ENCODE assay signal across 8 cellular contexts in the genomic region with DNA sequence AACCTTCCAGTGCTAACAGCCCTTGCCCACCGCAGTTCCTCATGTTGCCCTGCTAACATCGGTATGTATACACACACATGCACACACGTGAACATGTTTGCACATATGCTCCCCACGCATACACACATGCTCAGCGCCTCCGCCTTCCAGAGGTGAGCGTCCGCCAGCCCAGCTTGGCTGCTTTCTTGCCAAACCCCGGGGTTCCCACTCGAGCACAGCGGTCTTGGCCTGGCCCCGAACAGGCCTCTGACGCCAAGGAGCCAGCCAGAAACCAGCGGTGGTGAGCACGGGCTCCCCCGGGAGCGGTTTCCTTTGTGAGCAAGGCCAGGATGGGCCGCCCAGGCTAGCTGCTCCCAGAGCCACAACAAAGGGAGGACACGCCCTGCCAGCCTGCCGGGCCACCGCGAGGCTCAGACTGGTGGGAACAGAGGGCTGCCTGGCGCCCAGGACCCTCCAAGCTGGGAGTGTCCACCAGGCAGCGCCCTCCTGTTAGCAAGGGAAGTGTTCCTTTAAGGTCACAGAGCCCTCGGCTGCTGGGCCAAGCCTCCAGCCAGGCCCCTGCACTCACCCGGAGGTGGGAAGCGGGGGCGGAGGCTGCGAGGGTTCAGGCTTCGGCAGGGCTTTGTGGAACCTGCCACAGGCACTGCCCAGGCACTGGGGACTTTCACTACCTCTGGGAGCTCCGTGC.
DNase-seq lines count a peak whose midpoint lies in the region; ATAC-seq, FAIRE-seq and TF ChIP-seq lines count a peak whose summit lies in the region.

No MANE protein-coding gene starts in this region.

- in situ Hi-C loops in IMR-90 (cut with MboI; ENCODE audit: low sequenced_read_pairs), result loop anchor here (5.0 kb wide), 1 partner anchor 202 kb away; no protein-coding TSS in a partner anchor

- TF ChIP-seq CTCF in IMR-90 (conservative IDR thresholded peaks at IDR 0.05; ENCODE audit: low read depth, low read length) (no peak), astrocyte (IDR thresholded peaks at IDR 0.05; ENCODE audit: insufficient read depth, low read depth, low read length) (no peak)

- CTCF ChIA-PET in IMR-90 (lab: Yijun Ruan, JAX), result interaction anchor here (2.3 kb wide), 1 partner anchor 204 kb away, joined by 7 read pairs; no protein-coding TSS in a partner anchor

- H3K56ac ChIP-seq in IMR-90 (ENCODE audit: extremely low read depth, insufficient read depth, low read length), result no peak overlapping the region

- peaks cover 3% of the 10 kb centered on the region for H3K36me3 Mint-ChIP-seq in astrocyte (ENCODE audit: low read depth, unreplicated experiment)

- H3K4me1 Mint-ChIP-seq in astrocyte (ENCODE audit: low read depth, unreplicated experiment), result peaks cover 11% of the 10 kb centered on the region

- no peaks in the 10 kb centered on the region for H3K9me1 ChIP-seq in IMR-90 (ENCODE audit: insufficient read depth, low read length)

- H3K9me3 ChIP-seq in IMR-90 (ENCODE audit: control insufficient read depth, insufficient read depth, low read length), result peaks cover 4% of the 10 kb centered on the region
- peaks cover 5% of the 10 kb centered on the region for H3K9me3 ChIP-seq in astrocyte (ENCODE audit: insufficient read depth, low read depth, low read length)
- no peaks in the 10 kb centered on the region for H3K9me3 ChIP-seq in stomach smooth muscle (ENCODE audit: control insufficient read depth in 2 of 2, low read length in 2 of 2)

- BruUV-seq in IMR-90 (replicated peaks; lab: Mats Ljungman, UMichigan), result no TSS peak

- no peak overlapping the region for H3K9ac ChIP-seq in IMR-90 (ENCODE audit: low read depth, low read length)
- H3K9ac ChIP-seq in astrocyte (ENCODE audit: low read length), result peak overlapping the region; percentile 32
- no peak overlapping the region for H3K9ac ChIP-seq in stomach smooth muscle (ENCODE audit: low read length in 2 of 2)

- H2AFZ ChIP-seq in IMR-90 (replicated peaks; ENCODE audit: low read length, poor library complexity) (peak overlapping the region; percentile 83), astrocyte (ENCODE audit: low read depth, low read length) (peak overlapping the region; percentile 70)

- H3K27ac ChIP-seq in IMR-90 (ENCODE audit: insufficient read depth, low read length) (no peak overlapping the region), astrocyte (ENCODE audit: low read depth, low read length) (peak overlapping the region; percentile 11), stomach smooth muscle (ENCODE audit: low read length) (peak overlapping the region; percentile 31)

- H3K18ac ChIP-seq in IMR-90 (ENCODE audit: low read depth, low read length), result no peak overlapping the region

- H3K4me1 ChIP-seq in IMR-90 (ENCODE audit: control insufficient read depth, insufficient read depth, low read length) (no peaks in the 10 kb centered on the region), astrocyte (ENCODE audit: insufficient read depth, low read length) (peaks cover 10% of the 10 kb centered on the region), stomach smooth muscle (ENCODE audit: control insufficient read depth, insufficient read depth, low read length) (peaks cover 10% of the 10 kb centered on the region)

- H3K14ac ChIP-seq in IMR-90 (replicated peaks; ENCODE audit: low read depth, low read length), result no peak overlapping the region

- H3K27ac Mint-ChIP-seq in astrocyte (ENCODE audit: unreplicated experiment), result no peak overlapping the region

- no peak overlapping the region for H4K91ac ChIP-seq in IMR-90 (ENCODE audit: insufficient read depth, low read depth, low read length)

- peak overlapping the region; percentile 62 for H2AK5ac ChIP-seq in IMR-90 (ENCODE audit: low read depth, low read length)

- ATAC-seq in IMR-90 (ENCODE audit: low read depth) (no peak; the same call in 1 of the 2 replicates), GM18502 (IDR thresholded peaks at IDR 0.05; ENCODE audit: poor library complexity, unreplicated experiment) (no peak), HG02840 (IDR thresholded peaks at IDR 0.05; ENCODE audit: low FRiP score, unreplicated experiment) (no peak)

- H2BK20ac ChIP-seq in IMR-90 (ENCODE audit: low read depth, low read length), result no peak overlapping the region

- no peaks in the 10 kb centered on the region; the same call in 1 of the 2 replicates for H3K27me3 ChIP-seq in IMR-90 (ENCODE audit: control insufficient read depth, insufficient read depth, low read length)
- no peaks in the 10 kb centered on the region for H3K27me3 ChIP-seq in astrocyte (ENCODE audit: insufficient read depth, low read length)
- H3K27me3 ChIP-seq in stomach smooth muscle (ENCODE audit: control insufficient read depth in 1 of 2, insufficient read depth in 2 of 2, low read length in 2 of 2), result peaks cover 0 to 3% of the 10 kb centered on the region in 2 donors

- H4K8ac ChIP-seq in IMR-90 (ENCODE audit: low read depth in 2 of 2, low read length in 2 of 2), result no peak overlapping the region

- FAIRE-seq in astrocyte (lab: Jason Lieb, UNC), result no peak

- DNase-seq in IMR-90, result no peak
- DNase-seq in astrocyte (ENCODE audit: low read depth), result no peak
- peak; percentile 9 for DNase-seq in iPS DF 19.7 (ENCODE audit: low read depth, low spot score)
- no peak for DNase-seq in EL
- no peak for DNase-seq in DMS114 treated with DMSO at 0.1 percent for 48 hours (lab: John Stamatoyannopoulos, UW; ENCODE audit: unreplicated experiment)

- no peak overlapping the region for H3K4ac ChIP-seq in IMR-90 (ENCODE audit: low read depth, low read length)

- H2AK9ac ChIP-seq in IMR-90 (replicated peaks; ENCODE audit: low read depth, low read length, poor library complexity), result peak overlapping the region; percentile 55

- H3K4me2 ChIP-seq in IMR-90 (ENCODE audit: low read depth, low read length) (no peak overlapping the region), astrocyte (ENCODE audit: low read length) (peak overlapping the region; percentile 40)

- dilution Hi-C loops in IMR-90 (cut with HindIII; ENCODE audit: low sequenced_read_pairs, unreplicated experiment), result no loop called here

- no peak for TF ChIP-seq POLR2A in IMR-90 (IDR thresholded peaks at IDR 0.05; ENCODE audit: low read depth, low read length)

- POLR2A ChIA-PET in IMR-90 (lab: Charles Lee; ENCODE audit: unreplicated experiment), result no interaction called here

- H3K9me3 Mint-ChIP-seq in astrocyte (ENCODE audit: unreplicated experiment), result no peaks in the 10 kb centered on the region

- H3K79me2 ChIP-seq in astrocyte (ENCODE audit: insufficient read depth, low read length), result no peaks in the 10 kb centered on the region

- H2BK5ac ChIP-seq in IMR-90 (ENCODE audit: low read depth, low read length, poor library complexity, severe bottlenecking), result no peak overlapping the region

- H3K36me3 ChIP-seq in IMR-90 (ENCODE audit: control insufficient read depth, insufficient read depth, low read length), result no peaks in the 10 kb centered on the region
- no peaks in the 10 kb centered on the region for H3K36me3 ChIP-seq in astrocyte (ENCODE audit: insufficient read depth, low read length)
- H3K36me3 ChIP-seq in stomach smooth muscle (ENCODE audit: control insufficient read depth in 2 of 2, insufficient read depth in 2 of 2, low read length in 2 of 2), result no peaks in the 10 kb centered on the region

- H4K5ac ChIP-seq in IMR-90 (ENCODE audit: low read depth, low read length), result no peak overlapping the region

- intact Hi-C loops in IMR-90 (cut with micrococcal nuclease), result loop anchor here (1.0 to 10.0 kb wide), 3 partner anchors 63 to 310 kb away; no protein-coding TSS in a partner anchor

- H2BK15ac ChIP-seq in IMR-90 (ENCODE audit: low read depth, low read length), result no peak overlapping the region

- H3K4me3 Mint-ChIP-seq in astrocyte (ENCODE audit: unreplicated experiment), result no peak overlapping the region

- H3K27me3 Mint-ChIP-seq in astrocyte (ENCODE audit: low read depth, unreplicated experiment), result peaks cover 6% of the 10 kb centered on the region

- H3K4me3 ChIP-seq in IMR-90 (ENCODE audit: insufficient read depth, low read depth, low read length) (no peak overlapping the region), astrocyte (ENCODE audit: insufficient read depth, low read depth, low read length) (no peak overlapping the region), stomach smooth muscle (ENCODE audit: low read length in 2 of 2) (no peak overlapping the region)

- H3K79me1 ChIP-seq in IMR-90 (ENCODE audit: low read depth in 1 of 2, low read length in 2 of 2), result no peaks in the 10 kb centered on the region

- H2BK120ac ChIP-seq in IMR-90 (ENCODE audit: low read depth, low read length), result no peak overlapping the region

- H4K20me1 ChIP-seq in IMR-90 (ENCODE audit: insufficient read depth, low read length), result 0 out of 2 replicates have a peak, but pooled peaks cover 3% of the 10 kb centered on the region
- no peaks in the 10 kb centered on the region for H4K20me1 ChIP-seq in astrocyte (ENCODE audit: insufficient read depth, low read length)

- TF ChIP-seq RAD21 in IMR-90 (IDR thresholded peaks at IDR 0.05; ENCODE audit: low read length), result no peak

- WGBS in IMR-90 (ENCODE audit: extremely low coverage in 2 of 2, insufficient read length in 1 of 2), 2 experiments, result 58% methylated on average over 26 of the region's 31 CpGs; no CpG with 5 or more reads in 1 of the 2 experiments

- H3K23ac ChIP-seq in IMR-90 (ENCODE audit: low read depth, low read length), result no peak overlapping the region

TF ChIP-seq in IMR-90, 13 proteins besides CTCF, POLR2A, EP300 and RAD21 (continues in another document):
- no peak for TF ChIP-seq FOS (IDR thresholded peaks at IDR 0.05; ENCODE audit: low read depth, low read length)
- TF ChIP-seq MAZ (IDR thresholded peaks at IDR 0.05; ENCODE audit: borderline replicate concordance, low read depth, low read length), result no peak
- TF ChIP-seq RCOR1 (IDR thresholded peaks at IDR 0.05; ENCODE audit: insufficient replicate concordance, low read length), result no peak
- no peak for TF ChIP-seq MXI1 (IDR thresholded peaks at IDR 0.05; ENCODE audit: borderline replicate concordance, low read depth, low read length)
- no peak for TF ChIP-seq RFX5 (IDR thresholded peaks at IDR 0.05; ENCODE audit: low read depth, low read length)
- TF ChIP-seq MAFK (IDR thresholded peaks at IDR 0.05; ENCODE audit: low read depth, low read length), result no peak
- no peak for TF ChIP-seq NFE2L2 (IDR thresholded peaks at IDR 0.05; ENCODE audit: low read depth, low read length)
- TF ChIP-seq, protein P1, sequence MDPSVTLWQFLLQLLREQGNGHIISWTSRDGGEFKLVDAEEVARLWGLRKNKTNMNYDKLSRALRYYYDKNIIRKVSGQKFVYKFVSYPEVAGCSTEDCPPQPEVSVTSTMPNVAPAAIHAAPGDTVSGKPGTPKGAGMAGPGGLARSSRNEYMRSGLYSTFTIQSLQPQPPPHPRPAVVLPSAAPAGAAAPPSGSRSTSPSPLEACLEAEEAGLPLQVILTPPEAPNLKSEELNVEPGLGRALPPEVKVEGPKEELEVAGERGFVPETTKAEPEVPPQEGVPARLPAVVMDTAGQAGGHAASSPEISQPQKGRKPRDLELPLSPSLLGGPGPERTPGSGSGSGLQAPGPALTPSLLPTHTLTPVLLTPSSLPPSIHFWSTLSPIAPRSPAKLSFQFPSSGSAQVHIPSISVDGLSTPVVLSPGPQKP (IDR thresholded peaks at IDR 0.05; ENCODE audit: borderline replicate concordance, low read depth, low read length), result no peak
